Comparison of ENCODE assay signal across 28 cellular contexts in the genomic region with DNA sequence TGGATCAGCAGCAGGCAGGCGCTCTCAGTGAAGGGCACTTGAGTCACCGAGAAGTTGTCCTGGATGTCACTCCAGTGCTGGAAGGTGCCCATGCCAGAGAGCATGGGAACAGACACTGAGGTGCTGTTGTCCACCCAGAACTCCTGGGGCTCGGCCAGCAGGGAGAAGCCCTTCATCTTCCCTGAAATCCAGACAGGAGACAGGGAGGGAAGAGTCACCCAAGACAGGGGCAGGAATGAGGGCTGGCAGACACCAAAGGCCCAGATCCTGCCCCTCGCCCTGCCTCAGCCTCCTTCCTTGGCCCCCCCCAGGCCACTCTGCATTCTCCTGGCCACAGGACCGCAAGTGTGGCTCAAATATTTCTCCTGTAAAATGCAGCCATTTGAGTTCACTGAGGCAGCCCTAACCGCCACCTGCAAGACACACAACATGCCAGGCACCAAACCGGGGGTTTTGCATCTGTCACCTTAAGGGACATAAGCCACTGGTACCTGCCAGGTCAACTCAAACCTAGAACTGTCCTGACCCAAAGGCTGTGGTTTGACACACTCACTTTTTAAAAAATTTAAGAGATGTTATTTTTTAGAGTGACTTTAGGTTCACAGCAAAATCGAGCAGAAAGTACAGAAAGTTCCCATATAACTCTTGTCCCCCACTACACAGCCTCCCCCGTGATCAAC. TPM values are rescaled to one million over a fixed set of nuclear protein-coding genes. Genes with fewer than 3 reads are reported as not detected.
"Had no signal": no experiment of that assay in that cellular context is flagged by ENCODE, and none has a peak within 500 bp of the region (broad histone marks: within the 10 kb centered on the region; RNA-seq: fewer than 3 reads in every experiment).

No MANE protein-coding gene starts in this region.

- H3K4me2 ChIP-seq: smooth muscle cell had no signal

- H3K9me3 ChIP-seq: left lung, lower lobe of right lung, right atrium auricular region, right lobe of liver, tibial nerve, uterus had no signal

- H3K4me1 Mint-ChIP-seq: stimulated activated memory B cell treated with anti-CD40 and anti-IgM and Interleukin-4, amounts not matched to agents 10 μg/mL and 1 μg/mL and 100 μg/mL, for 72 hours had no signal

- H3K9me3 Mint-ChIP-seq: naive thymus-derived CD8-positive, alpha-beta T cell; stimulated activated naive CD8-positive, alpha-beta T cell treated with anti-CD3 and anti-CD28 coated beads, Interleukin-15, amount 100 ng/mL, for 72 hours; type B pancreatic cell had no signal

- H3K79me2 ChIP-seq: parathyroid adenoma had no signal

- DNase-seq: hippocampal formation; kidney; left lung; lower lobe of right lung; mammary epithelial cell; mesenchymal stem cell; naive thymus-derived CD8-positive, alpha-beta T cell; nucleus accumbens; stimulated activated CD4-positive, alpha-beta T cell treated with anti-CD3 and anti-CD28 coated beads, Interleukin-1b, Interleukin-23, amount 100 ng/mL, for 48 hours; stimulated activated CD4-positive, alpha-beta T cell treated with anti-CD3 and anti-CD28 coated beads, Interleukin-2, amount 100 ng/mL, for 48 hours; stimulated activated CD4-positive, alpha-beta T cell treated with anti-CD3 and anti-CD28 coated beads, Interleukin-4, amount 100 ng/mL, for 4 hours; stimulated activated CD8-positive, alpha-beta memory T cell treated with anti-CD3 and anti-CD28 coated beads, Interleukin-4, amount 100 ng/mL, for 48 hours; stimulated activated naive CD4-positive, alpha-beta T cell treated with Interleukin-2 at 50 U/mL for 16 hours; stimulated activated naive CD8-positive, alpha-beta T cell treated with anti-CD3 and anti-CD28 coated beads, Interleukin-15, amount 100 ng/mL, for 72 hours; uterus had no signal

- H3K9ac ChIP-seq: parathyroid adenoma had no signal

- H3K36me3 ChIP-seq: left lung, lower lobe of right lung, tibial nerve, uterus had no signal

- ATAC-seq: left lung; lower lobe of right lung; naive thymus-derived CD8-positive, alpha-beta T cell; stimulated activated memory B cell treated with anti-CD40 and anti-IgM and Interleukin-4, amounts not matched to agents 10 μg/mL and 1 μg/mL and 100 μg/mL, for 72 hours had no signal

- H3K27me3 ChIP-seq: left lung, right atrium auricular region, right lobe of liver, tibial nerve, uterus had no signal

- H3K27me3 Mint-ChIP-seq: progenitor cell of endocrine pancreas had no signal

- H3K27ac Mint-ChIP-seq: naive thymus-derived CD8-positive, alpha-beta T cell; progenitor cell of endocrine pancreas; stimulated activated memory B cell treated with anti-CD40 and anti-IgM and Interleukin-4, amounts not matched to agents 10 μg/mL and 1 μg/mL and 100 μg/mL, for 72 hours; stimulated activated naive CD8-positive, alpha-beta T cell treated with anti-CD3 and anti-CD28 coated beads, Interleukin-15, amount 100 ng/mL, for 72 hours; type B pancreatic cell had no signal

- H3K4me3 ChIP-seq: left lung, lower lobe of right lung, right atrium auricular region, smooth muscle cell, tibial nerve, uterus had no signal

- H3K4me3 Mint-ChIP-seq: naive thymus-derived CD8-positive, alpha-beta T cell; stimulated activated memory B cell treated with anti-CD40 and anti-IgM and Interleukin-4, amounts not matched to agents 10 μg/mL and 1 μg/mL and 100 μg/mL, for 72 hours; stimulated activated naive CD8-positive, alpha-beta T cell treated with anti-CD3 and anti-CD28 coated beads, Interleukin-15, amount 100 ng/mL, for 72 hours; type B pancreatic cell had no signal

- H3K27ac ChIP-seq: left lung, lower lobe of right lung, parathyroid adenoma, right atrium auricular region, tibial nerve, uterus had no signal

- H2AFZ ChIP-seq: parathyroid adenoma had no signal

- H3K36me3 Mint-ChIP-seq: naive thymus-derived CD8-positive, alpha-beta T cell; stimulated activated memory B cell treated with anti-CD40 and anti-IgM and Interleukin-4, amounts not matched to agents 10 μg/mL and 1 μg/mL and 100 μg/mL, for 72 hours; type B pancreatic cell had no signal

- H3K4me1 ChIP-seq: left lung, lower lobe of right lung, parathyroid adenoma, tibial nerve, uterus had no signal

RNA-seq across cellular contexts. Expression of gene AGT, which starts 7.8 kb away (rescaled TPM):
- total RNA-seq: naive thymus-derived CD8-positive, alpha-beta T cell; pulmonary artery endothelial cell had no signal
- polyA plus RNA-seq: mammary epithelial cell; naive thymus-derived CD8-positive, alpha-beta T cell; neural cell had no signal

RNA-seq across cellular contexts. Expression of gene CAPN9, which starts 41.0 kb away (rescaled TPM):
- total RNA-seq: liver; mammary epithelial cell; naive thymus-derived CD8-positive, alpha-beta T cell; osteocyte; pulmonary artery endothelial cell; right atrium auricular region; right lobe of liver; smooth muscle cell; temporal lobe had no signal
- polyA plus RNA-seq: liver; mammary epithelial cell; naive thymus-derived CD8-positive, alpha-beta T cell; smooth muscle cell had no signal
